Comparison of ENCODE assay signal across 8 cellular contexts in the genomic region with DNA sequence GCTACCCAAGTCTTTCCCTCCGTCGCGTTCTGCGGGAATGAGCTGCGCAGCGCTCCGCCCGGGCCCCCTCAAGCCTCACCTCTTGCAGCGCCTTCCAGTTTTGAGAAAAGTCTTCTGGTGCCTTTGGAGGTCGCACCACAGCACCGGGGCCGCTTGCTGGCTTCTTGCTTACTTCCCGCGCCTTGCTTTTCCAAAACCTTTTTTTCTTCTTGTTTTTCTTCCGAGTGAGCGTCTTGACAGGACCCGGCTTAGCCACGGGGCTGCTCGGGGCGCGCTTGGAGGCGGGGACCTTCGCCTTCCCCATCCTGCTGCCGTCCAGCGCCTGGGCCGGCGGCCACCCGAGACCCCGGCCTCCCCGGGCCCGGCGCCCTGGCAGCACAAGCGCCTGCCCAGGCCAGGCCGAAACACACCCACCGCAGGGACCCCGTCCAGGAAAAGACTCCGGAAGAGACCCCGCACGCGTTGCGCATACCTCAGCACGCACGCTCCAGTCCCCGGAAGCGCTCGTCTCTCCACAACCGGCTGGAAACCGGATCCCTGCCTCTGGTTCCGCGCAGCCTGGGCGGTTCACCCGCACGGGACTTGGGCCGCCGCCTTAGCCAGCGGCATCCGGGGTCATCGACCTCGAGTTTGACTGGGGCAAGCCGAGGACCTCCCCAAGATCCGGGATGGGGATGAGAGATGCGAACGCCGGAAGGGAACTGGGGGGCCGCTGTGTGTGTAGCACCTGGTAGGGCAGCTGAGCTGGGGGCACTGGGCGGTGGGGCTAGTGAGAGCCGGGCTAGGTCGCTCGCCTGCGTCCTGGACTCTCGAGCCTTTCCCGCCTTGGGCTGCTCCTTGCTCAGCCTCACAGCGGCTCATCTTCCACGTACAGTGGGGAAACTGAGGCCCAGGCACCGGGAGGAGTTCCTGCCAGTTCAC. TPM values are rescaled to one million over a fixed set of nuclear protein-coding genes. Genes with fewer than 3 reads are reported as not detected.
DNase-seq lines count a peak whose midpoint lies in the region; ATAC-seq and TF ChIP-seq lines count a peak whose summit lies in the region.

A gene with protein sequence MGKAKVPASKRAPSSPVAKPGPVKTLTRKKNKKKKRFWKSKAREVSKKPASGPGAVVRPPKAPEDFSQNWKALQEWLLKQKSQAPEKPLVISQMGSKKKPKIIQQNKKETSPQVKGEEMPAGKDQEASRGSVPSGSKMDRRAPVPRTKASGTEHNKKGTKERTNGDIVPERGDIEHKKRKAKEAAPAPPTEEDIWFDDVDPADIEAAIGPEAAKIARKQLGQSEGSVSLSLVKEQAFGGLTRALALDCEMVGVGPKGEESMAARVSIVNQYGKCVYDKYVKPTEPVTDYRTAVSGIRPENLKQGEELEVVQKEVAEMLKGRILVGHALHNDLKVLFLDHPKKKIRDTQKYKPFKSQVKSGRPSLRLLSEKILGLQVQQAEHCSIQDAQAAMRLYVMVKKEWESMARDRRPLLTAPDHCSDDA (minus strand): TSS at position 470 of the 921 bp plus-strand sequence. CDS start 166 bp downstream, at position 304.

- H3K27me3 Mint-ChIP-seq in Calu3 (ENCODE audit: unreplicated experiment), result no peaks in the 10 kb centered on the region
- H3K27me3 Mint-ChIP-seq in activated T-cell treated with anti-CD3 and anti-CD28 coated beads, Interleukin-2, amount 50 U/mL, for 24 hours, result no peaks in the 10 kb centered on the region

- DNase-seq in Calu3 (peak; percentile 81), myocyte (ENCODE audit: low read depth) (peak; percentile 89)
- DNase-seq in activated T-cell treated with anti-CD3 and anti-CD28 coated beads, Interleukin-2, amount 50 U/mL, for 24 hours, result peak; percentile 94
- DNase-seq in stimulated activated CD8-positive, alpha-beta memory T cell treated with anti-CD3 and anti-CD28 coated beads, Interleukin-7, amount 100 ng/mL, for 4 hours (ENCODE audit: low read depth in 2 of 2), result peak; percentile 64 to 69

- no peaks in the 10 kb centered on the region for H3K9me3 ChIP-seq in HUES64 (ENCODE audit: insufficient read depth, low read depth, low read length)

- H3K4me1 ChIP-seq in HUES64 (ENCODE audit: insufficient read depth, low read length), result 0 out of 2 replicates have a peak, but pooled peaks cover 3% of the 10 kb centered on the region

- peak within 1 kb of the TSS; percentile 92 for H3K4me3 Mint-ChIP-seq in Calu3 (ENCODE audit: low read depth, unreplicated experiment)
- peak within 1 kb of the TSS; percentile 91 for H3K4me3 Mint-ChIP-seq in activated T-cell treated with anti-CD3 and anti-CD28 coated beads, Interleukin-2, amount 50 U/mL, for 24 hours

- TF ChIP-seq CTCF in Calu3 (IDR thresholded peaks at IDR 0.05; ENCODE audit: unreplicated experiment), result no peak

- intact Hi-C loops in Calu3 (cut with micrococcal nuclease; ENCODE audit: unreplicated experiment), result no loop called here

- H3K36me3 Mint-ChIP-seq in Calu3 (ENCODE audit: insufficient read depth, unreplicated experiment), result peaks cover 47% of the 10 kb centered on the region
- peaks cover 55% of the 10 kb centered on the region for H3K36me3 Mint-ChIP-seq in activated T-cell treated with anti-CD3 and anti-CD28 coated beads, Interleukin-2, amount 50 U/mL, for 24 hours (ENCODE audit: low read depth)

- H3K9ac ChIP-seq in HUES64 (ENCODE audit: low read depth, low read length), result peak within 1 kb of the TSS; percentile 77

- ATAC-seq in GM21381 (IDR thresholded peaks at IDR 0.05; ENCODE audit: unreplicated experiment), result peak; percentile 79
- ATAC-seq in esophagus mucosa, result peak; percentile 84

- peak within 1 kb of the TSS; percentile 93; the same call in 1 of the 2 replicates for H3K27ac ChIP-seq in HUES64 (ENCODE audit: low read depth, low read length)

- H3K36me3 ChIP-seq in HUES64 (ENCODE audit: insufficient read depth, low read length), result peaks cover 33% of the 10 kb centered on the region

- peak within 1 kb of the TSS; percentile 98 for H3K4me3 ChIP-seq in HUES64 (ENCODE audit: low read length)

- TSS peak; percentile 65 for BruUV-seq in Calu3 (replicated peaks; lab: Mats Ljungman, UMichigan)

- H3K27ac Mint-ChIP-seq in Calu3 (ENCODE audit: unreplicated experiment), result peak within 1 kb of the TSS; percentile 87
- peak within 1 kb of the TSS; percentile 94 for H3K27ac Mint-ChIP-seq in activated T-cell treated with anti-CD3 and anti-CD28 coated beads, Interleukin-2, amount 50 U/mL, for 24 hours

- H3K9me3 Mint-ChIP-seq in Calu3 (ENCODE audit: low read depth, unreplicated experiment), result no peaks in the 10 kb centered on the region
- H3K9me3 Mint-ChIP-seq in activated T-cell treated with anti-CD3 and anti-CD28 coated beads, Interleukin-2, amount 50 U/mL, for 24 hours, result no peaks in the 10 kb centered on the region

- H3K4me1 Mint-ChIP-seq in Calu3 (ENCODE audit: low read depth, unreplicated experiment), result peaks cover 20% of the 10 kb centered on the region
- peaks cover 66% of the 10 kb centered on the region for H3K4me1 Mint-ChIP-seq in activated T-cell treated with anti-CD3 and anti-CD28 coated beads, Interleukin-2, amount 50 U/mL, for 24 hours (ENCODE audit: low read depth)

- WGBS in HUES64, result under 1% methylated on average over 75 of the region's 75 CpGs

- CTCF ChIA-PET in Calu3 (lab: Charles Lee), result no interaction called here

- H3K27me3 ChIP-seq in HUES64 (ENCODE audit: insufficient read depth, low read length), result no peaks in the 10 kb centered on the region

TF ChIP-seq in PFSK-1, 5 proteins besides CTCF, POLR2A, EP300 and RAD21:
- TF ChIP-seq SIN3A (IDR thresholded peaks at IDR 0.05; ENCODE audit: borderline replicate concordance, insufficient read depth, low read length) (peak; percentile 78; the same call in 1 of the 2 replicates), TAF1 (IDR thresholded peaks at IDR 0.05; ENCODE audit: borderline replicate concordance, insufficient read depth, low read length) (peak; percentile 88; the same call in 1 of the 2 replicates), FOXP2 (optimal IDR thresholded peaks at IDR 0.05; ENCODE audit: borderline replicate concordance, extremely low read depth, extremely low read length, insufficient read depth) (peak; percentile 87), POLR2AphosphoS5 (IDR thresholded peaks at IDR 0.05; ENCODE audit: low read depth, low read length) (peak; percentile 51)
- TF ChIP-seq, protein P1, sequence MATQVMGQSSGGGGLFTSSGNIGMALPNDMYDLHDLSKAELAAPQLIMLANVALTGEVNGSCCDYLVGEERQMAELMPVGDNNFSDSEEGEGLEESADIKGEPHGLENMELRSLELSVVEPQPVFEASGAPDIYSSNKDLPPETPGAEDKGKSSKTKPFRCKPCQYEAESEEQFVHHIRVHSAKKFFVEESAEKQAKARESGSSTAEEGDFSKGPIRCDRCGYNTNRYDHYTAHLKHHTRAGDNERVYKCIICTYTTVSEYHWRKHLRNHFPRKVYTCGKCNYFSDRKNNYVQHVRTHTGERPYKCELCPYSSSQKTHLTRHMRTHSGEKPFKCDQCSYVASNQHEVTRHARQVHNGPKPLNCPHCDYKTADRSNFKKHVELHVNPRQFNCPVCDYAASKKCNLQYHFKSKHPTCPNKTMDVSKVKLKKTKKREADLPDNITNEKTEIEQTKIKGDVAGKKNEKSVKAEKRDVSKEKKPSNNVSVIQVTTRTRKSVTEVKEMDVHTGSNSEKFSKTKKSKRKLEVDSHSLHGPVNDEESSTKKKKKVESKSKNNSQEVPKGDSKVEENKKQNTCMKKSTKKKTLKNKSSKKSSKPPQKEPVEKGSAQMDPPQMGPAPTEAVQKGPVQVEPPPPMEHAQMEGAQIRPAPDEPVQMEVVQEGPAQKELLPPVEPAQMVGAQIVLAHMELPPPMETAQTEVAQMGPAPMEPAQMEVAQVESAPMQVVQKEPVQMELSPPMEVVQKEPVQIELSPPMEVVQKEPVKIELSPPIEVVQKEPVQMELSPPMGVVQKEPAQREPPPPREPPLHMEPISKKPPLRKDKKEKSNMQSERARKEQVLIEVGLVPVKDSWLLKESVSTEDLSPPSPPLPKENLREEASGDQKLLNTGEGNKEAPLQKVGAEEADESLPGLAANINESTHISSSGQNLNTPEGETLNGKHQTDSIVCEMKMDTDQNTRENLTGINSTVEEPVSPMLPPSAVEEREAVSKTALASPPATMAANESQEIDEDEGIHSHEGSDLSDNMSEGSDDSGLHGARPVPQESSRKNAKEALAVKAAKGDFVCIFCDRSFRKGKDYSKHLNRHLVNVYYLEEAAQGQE (IDR thresholded peaks at IDR 0.05; ENCODE audit: insufficient read depth in 1 of 2, low read depth in 2 of 2, low read length in 2 of 2), result peak; percentile 1 to 56; a peak in 1 of 4 replicates
TF ChIP-seq in PFSK-1: peak in this region for 5.

RNA-seq across cellular contexts. Expression of the gene that starts here (rescaled TPM):
- total RNA-seq in Calu3 (2022) (23.4 and 25.8 TPM in 2 replicates), esophagus mucosa (13.7 TPM), myocyte (28.5 and 32.7 TPM in 2 replicates)
- 27.1 TPM for polyA plus RNA-seq in HUES64 (2013, experiment 1 of 2)
- 23.2 TPM for polyA plus RNA-seq in HUES64 (2013, experiment 2 of 2)
- 86.8 TPM for polyA plus RNA-seq in PFSK-1 (2012; ENCODE audit: insufficient read length, low read depth)
- 29.1 TPM for polyA plus RNA-seq in myocyte (2012)

Comparison
In these comparisons a context has a peak if more than half of its experiments do, and no peak if none do; other contexts are left out.
1. Peak in every context shown above with its lines: DNase-seq, ATAC-seq, H3K4me3 ChIP-seq and H3K27ac ChIP-seq.